In genomic region chr21:32613436-32614043, GRCh38 we compare ENCODE assay signal across 8 cellular contexts. TPM values are rescaled to one million over a fixed set of nuclear protein-coding genes. Genes with fewer than 3 reads are reported as not detected.
A peak's percentile ranks its signal among the peaks of the same experiment; 100 is the strongest.
DNase-seq lines count a peak whose midpoint lies in the region; ATAC-seq and TF ChIP-seq lines count a peak whose summit lies in the region.

No MANE protein-coding gene starts in this region.

- H3K9me3 Mint-ChIP-seq in T-helper 2 cell treated with Interferon-gamma antibody and Interleukin-4, amounts not matched to agents 5 μg/mL and 100 μg/mL, for 36 hours: no peaks in the 10 kb centered on the region
- no peaks in the 10 kb centered on the region for H3K9me3 Mint-ChIP-seq in activated naive CD8-positive, alpha-beta T cell (ENCODE audit: low read depth)

- peaks cover 9% of the 10 kb centered on the region for H3K36me3 Mint-ChIP-seq in T-helper 2 cell treated with Interferon-gamma antibody and Interleukin-4, amounts not matched to agents 5 μg/mL and 100 μg/mL, for 36 hours (ENCODE audit: low read depth)
- peaks cover 7% of the 10 kb centered on the region for H3K36me3 Mint-ChIP-seq in activated naive CD8-positive, alpha-beta T cell

- H3K27ac Mint-ChIP-seq in T-helper 2 cell treated with Interferon-gamma antibody and Interleukin-4, amounts not matched to agents 5 μg/mL and 100 μg/mL, for 36 hours: no peak overlapping the region
- H3K27ac Mint-ChIP-seq in activated naive CD8-positive, alpha-beta T cell: no peak overlapping the region

- peak overlapping the region; percentile 94 for H3K4me3 ChIP-seq in kidney epithelial cell (ENCODE audit: low read depth, low read length)

- H3K36me3 ChIP-seq in kidney epithelial cell (ENCODE audit: control insufficient read depth, insufficient read depth, low read length): no peaks in the 10 kb centered on the region

- H3K27me3 ChIP-seq in kidney epithelial cell (ENCODE audit: control insufficient read depth, insufficient read depth, low read length): no peaks in the 10 kb centered on the region

- peak overlapping the region; percentile 99 for H3K4me3 Mint-ChIP-seq in T-helper 2 cell treated with Interferon-gamma antibody and Interleukin-4, amounts not matched to agents 5 μg/mL and 100 μg/mL, for 36 hours
- H3K4me3 Mint-ChIP-seq in activated naive CD8-positive, alpha-beta T cell: peak overlapping the region; percentile 96

- peaks cover 9% of the 10 kb centered on the region for H3K27me3 Mint-ChIP-seq in T-helper 2 cell treated with Interferon-gamma antibody and Interleukin-4, amounts not matched to agents 5 μg/mL and 100 μg/mL, for 36 hours (ENCODE audit: low read depth)
- no peaks in the 10 kb centered on the region for H3K27me3 Mint-ChIP-seq in activated naive CD8-positive, alpha-beta T cell

- ATAC-seq in HG03095 (IDR thresholded peaks at IDR 0.05; ENCODE audit: unreplicated experiment) (no peak), omental fat pad (ENCODE audit: low FRiP score) (no peak)

- peak overlapping the region; percentile 85 for H3K27ac ChIP-seq in temporal lobe (ENCODE audit: low read depth, low read length)

- no peak for DNase-seq in T-helper 2 cell treated with Interferon-gamma antibody and Interleukin-4, amounts not matched to agents 5 μg/mL and 100 μg/mL, for 36 hours (ENCODE audit: low spot score)
- DNase-seq in T-helper 2 cell (no peak), kidney epithelial cell (ENCODE audit: low read depth) (no peak), HuH-7.5 (ENCODE audit: low spot score) (no peak), omental fat pad (ENCODE audit: low spot score) (no peak)

- TF ChIP-seq CTCF in kidney epithelial cell (IDR thresholded peaks at IDR 0.05; ENCODE audit: insufficient read depth, low read length, poor library complexity, severe bottlenecking) (no peak), omental fat pad (IDR thresholded peaks at IDR 0.05) (no peak)

- H3K4me1 Mint-ChIP-seq in T-helper 2 cell treated with Interferon-gamma antibody and Interleukin-4, amounts not matched to agents 5 μg/mL and 100 μg/mL, for 36 hours (ENCODE audit: low read depth): peaks cover 5% of the 10 kb centered on the region
- peaks cover 22% of the 10 kb centered on the region for H3K4me1 Mint-ChIP-seq in activated naive CD8-positive, alpha-beta T cell (ENCODE audit: low read depth)

RNA-seq across cellular contexts. Expression of gene CFAP298, which starts 1.4 kb away (rescaled TPM):
- total RNA-seq in kidney epithelial cell: 62.6 and 75.0 TPM in 2 replicates
- total RNA-seq in temporal lobe: 13.8 TPM
- total RNA-seq in omental fat pad: 10 to 100 TPM; 18.5 to 25.1 (median 22.1) TPM

RNA-seq across cellular contexts. Expression of gene TCP10L, which starts 28.2 kb away (rescaled TPM):
- 1.1 TPM in 1 of 2 replicates, not detected in the other for total RNA-seq in kidney epithelial cell
- total RNA-seq in temporal lobe: 4.7 TPM
- under 1 TPM in 3 of 4 donors, not detected in 1; 0.37 to 0.47 (median 0.38) TPM for total RNA-seq in omental fat pad
